15 cellular contexts compared by ENCODE assay signal in the genomic region with DNA sequence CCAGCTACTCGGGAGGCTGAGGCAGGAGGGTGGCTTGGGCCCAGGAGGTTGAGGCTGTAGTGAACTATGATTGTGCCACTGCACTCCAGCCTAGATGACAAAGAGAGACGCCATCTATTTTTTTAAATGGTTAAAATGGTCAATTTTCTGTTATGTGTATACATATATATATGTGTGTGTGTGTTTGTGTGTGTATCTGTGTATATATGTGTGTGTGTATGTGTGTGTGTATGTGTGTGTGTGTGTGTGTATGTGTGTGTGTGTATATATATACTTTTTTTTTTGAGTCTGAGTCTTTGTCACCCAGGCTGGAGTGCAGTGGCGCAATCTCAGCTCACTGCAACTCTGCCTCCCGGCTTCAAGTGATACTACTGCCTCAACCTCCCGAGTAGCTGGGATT.
"Had no signal": no experiment of that assay in that cellular context is flagged by ENCODE, and none has a peak within 500 bp of the region (broad histone marks: within the 10 kb centered on the region; RNA-seq: fewer than 3 reads in every experiment).

No MANE protein-coding gene starts in this region.

- H3K4me3 Mint-ChIP-seq: natural killer cell; stimulated activated naive B cell treated with anti-CD40 and anti-IgM and Interleukin-4, amounts not matched to agents 10 μg/mL and 1 μg/mL and 100 μg/mL, for 72 hours had no signal

- ATAC-seq: natural killer cell; stimulated activated naive B cell treated with anti-CD40 and anti-IgM and Interleukin-4, amounts not matched to agents 10 μg/mL and 1 μg/mL and 100 μg/mL, for 72 hours had no signal

- H3K36me3 ChIP-seq: spleen, tibial artery, WERI-Rb-1 had no signal

- H3K9me3 Mint-ChIP-seq: natural killer cell; stimulated activated naive B cell treated with anti-CD40 and anti-IgM and Interleukin-4, amounts not matched to agents 10 μg/mL and 1 μg/mL and 100 μg/mL, for 72 hours had no signal

- H3K36me3 Mint-ChIP-seq: activated naive CD8-positive, alpha-beta T cell; natural killer cell; stimulated activated naive B cell treated with anti-CD40 and anti-IgM and Interleukin-4, amounts not matched to agents 10 μg/mL and 1 μg/mL and 100 μg/mL, for 72 hours had no signal

- H3K27me3 Mint-ChIP-seq: activated naive CD8-positive, alpha-beta T cell had no signal

- H3K4me3 ChIP-seq: dorsolateral prefrontal cortex, lung, SK-N-MC, spleen, tibial artery had no signal

- H3K4me1 ChIP-seq: parathyroid adenoma had no signal

- H3K27ac Mint-ChIP-seq: activated naive CD8-positive, alpha-beta T cell; natural killer cell had no signal

- H3K9me3 ChIP-seq: spleen, tibial artery had no signal

- DNase-seq: activated CD4-positive, alpha-beta T cell treated with anti-CD3 and anti-CD28 coated beads for 1 hour; activated CD4-positive, alpha-beta T cell treated with anti-CD3 and anti-CD28 coated beads, Interleukin-2, amount 50 U/mL, for 4 hours; activated gamma-delta T cell; amniotic stem cell; caudate nucleus; dorsolateral prefrontal cortex; natural killer cell; spleen; stimulated activated naive B cell treated with anti-CD40 and anti-IgM and Interleukin-4, amounts not matched to agents 10 μg/mL and 1 μg/mL and 100 μg/mL, for 72 hours; tibial artery; WERI-Rb-1 had no signal

- H3K27ac ChIP-seq: SK-N-MC, WERI-Rb-1 had no signal

- H3K27me3 ChIP-seq: tibial artery had no signal
